Comparison of ENCODE assay signal across 1 cellular context in genomic region chr17:41665566-41666335, GRCh38.
TF ChIP-seq lines count a peak whose summit lies in the region.

No MANE protein-coding gene starts in this region.

TF ChIP-seq in HepG2, 621 proteins besides CTCF, POLR2A, EP300 and RAD21 (continued from another document and continues in another):
- TF ChIP-seq ZNF503 (CRISPR knock-in tag; IDR thresholded peaks at IDR 0.05) (no peak), XBP1 (CRISPR knock-in tag; IDR thresholded peaks at IDR 0.05) (no peak), ZNF773 (CRISPR knock-in tag; IDR thresholded peaks at IDR 0.05; ENCODE audit: borderline replicate concordance) (no peak), FIP1L1 (IDR thresholded peaks at IDR 0.05; ENCODE audit: borderline replicate concordance, insufficient read depth, low read depth, low read length) (no peak), GABPB1 (CRISPR knock-in tag; IDR thresholded peaks at IDR 0.05) (peak; percentile 77; the same call in 1 of the 2 replicates), CHD2 (IDR thresholded peaks at IDR 0.05; ENCODE audit: low read depth, low read length) (no peak), THAP8 (CRISPR knock-in tag; IDR thresholded peaks at IDR 0.05; ENCODE audit: borderline replicate concordance) (no peak), ZNF24 (IDR thresholded peaks at IDR 0.05) (0 out of 2 replicates have a peak, but pooled peaks have one; percentile 41), TBX3 (IDR thresholded peaks at IDR 0.05; ENCODE audit: borderline replicate concordance) (no peak), HOXA3 (CRISPR knock-in tag; IDR thresholded peaks at IDR 0.05) (peak; percentile 17; the same call in 1 of the 2 replicates), RCOR2 (CRISPR knock-in tag; IDR thresholded peaks at IDR 0.05) (no peak), ARNT (IDR thresholded peaks at IDR 0.05) (no peak), FOXP1 (IDR thresholded peaks at IDR 0.05) (no peak), FOXP1 (CRISPR knock-in tag; IDR thresholded peaks at IDR 0.05) (no peak), ZSCAN25 (CRISPR knock-in tag; IDR thresholded peaks at IDR 0.05) (no peak; the same call in 1 of the 2 replicates), HMG20A (CRISPR knock-in tag; IDR thresholded peaks at IDR 0.05; ENCODE audit: borderline replicate concordance) (0 out of 2 replicates have a peak, but pooled peaks have one; percentile 50), CHCHD3 (CRISPR knock-in tag; IDR thresholded peaks at IDR 0.05) (peak; percentile 48; the same call in 1 of the 2 replicates), ZNF761 (CRISPR knock-in tag; conservative IDR thresholded peaks at IDR 0.05) (no peak; the same call in 1 of the 2 replicates), ZNF251 (CRISPR knock-in tag; IDR thresholded peaks at IDR 0.05) (no peak), MAFF (IDR thresholded peaks at IDR 0.05; ENCODE audit: low read depth, low read length) (no peak), PRPF4 (IDR thresholded peaks at IDR 0.05; ENCODE audit: low read depth, low read length, poor library complexity, severe bottlenecking) (no peak), POGK (CRISPR knock-in tag; conservative IDR thresholded peaks at IDR 0.05) (peak; percentile 59; the same call in 1 of the 2 replicates), NR2F1 (CRISPR knock-in tag; IDR thresholded peaks at IDR 0.05) (no peak), KAT2B (IDR thresholded peaks at IDR 0.05; ENCODE audit: borderline replicate concordance, low read depth, low read length) (no peak), GATAD1 (CRISPR knock-in tag; IDR thresholded peaks at IDR 0.05) (peak; percentile 66), JUNB (CRISPR knock-in tag; IDR thresholded peaks at IDR 0.05; ENCODE audit: borderline replicate concordance) (no peak), FOXO4 (CRISPR knock-in tag; conservative IDR thresholded peaks at IDR 0.05) (no peak), ZFAT (CRISPR knock-in tag; conservative IDR thresholded peaks at IDR 0.05) (no peak), SMARCE1 (IDR thresholded peaks at IDR 0.05; ENCODE audit: borderline replicate concordance) (no peak), RNF219 (CRISPR knock-in tag; IDR thresholded peaks at IDR 0.05) (no peak; the same call in 1 of the 2 replicates), ZNF101 (CRISPR knock-in tag; IDR thresholded peaks at IDR 0.05; ENCODE audit: borderline replicate concordance, low read depth) (no peak), HNRNPH1 (optimal IDR thresholded peaks at IDR 0.05; ENCODE audit: low read depth, low read length) (no peak), FOSL1 (CRISPR knock-in tag; IDR thresholded peaks at IDR 0.05; ENCODE audit: borderline replicate concordance) (no peak), YEATS2 (CRISPR knock-in tag; IDR thresholded peaks at IDR 0.05; ENCODE audit: borderline replicate concordance) (peak; percentile 80; the same call in 1 of the 2 replicates), ZNF878 (CRISPR knock-in tag; IDR thresholded peaks at IDR 0.05) (no peak), ZBTB10 (CRISPR knock-in tag; IDR thresholded peaks at IDR 0.05; ENCODE audit: borderline replicate concordance) (no peak), SP140L (CRISPR knock-in tag; IDR thresholded peaks at IDR 0.05; ENCODE audit: borderline replicate concordance) (no peak), ZSCAN29 (CRISPR knock-in tag; conservative IDR thresholded peaks at IDR 0.05) (no peak; the same call in 1 of the 2 replicates), KDM2A (CRISPR knock-in tag; IDR thresholded peaks at IDR 0.05; ENCODE audit: borderline replicate concordance, low read depth) (peak; percentile 89), TEAD2 (CRISPR knock-in tag; IDR thresholded peaks at IDR 0.05) (no peak), HNRNPLL (IDR thresholded peaks at IDR 0.05; ENCODE audit: low read depth, low read length, poor library complexity, severe bottlenecking) (peak; percentile 85), SNAPC5 (CRISPR knock-in tag; IDR thresholded peaks at IDR 0.05; ENCODE audit: borderline replicate concordance) (no peak), ZNF720 (CRISPR knock-in tag; IDR thresholded peaks at IDR 0.05) (no peak), MBNL3 (CRISPR knock-in tag; conservative IDR thresholded peaks at IDR 0.05) (no peak), ZSCAN12 (CRISPR knock-in tag; IDR thresholded peaks at IDR 0.05) (no peak), CBX1 (IDR thresholded peaks at IDR 0.05; ENCODE audit: low read depth) (no peak), ZNF333 (CRISPR knock-in tag; IDR thresholded peaks at IDR 0.05; ENCODE audit: borderline replicate concordance) (peak; percentile 72; the same call in 1 of the 2 replicates), UBTF (CRISPR knock-in tag; IDR thresholded peaks at IDR 0.05) (peak; percentile 88; the same call in 1 of the 2 replicates), NFE2L1 (CRISPR knock-in tag; IDR thresholded peaks at IDR 0.05; ENCODE audit: borderline replicate concordance) (no peak), ZNF605 (CRISPR knock-in tag; IDR thresholded peaks at IDR 0.05) (no peak; the same call in 1 of the 2 replicates), ZNF234 (CRISPR knock-in tag; conservative IDR thresholded peaks at IDR 0.05) (no peak), SAP130 (CRISPR knock-in tag; IDR thresholded peaks at IDR 0.05; ENCODE audit: low read depth) (peak; percentile 75), TRIM22 (IDR thresholded peaks at IDR 0.05) (no peak), BRF2 (CRISPR knock-in tag; IDR thresholded peaks at IDR 0.05) (no peak), RBM39 (IDR thresholded peaks at IDR 0.05; ENCODE audit: low read depth, low read length, poor library complexity, severe bottlenecking) (peak; percentile 30), NRL (CRISPR knock-in tag; IDR thresholded peaks at IDR 0.05; ENCODE audit: borderline replicate concordance) (peak; percentile 58; the same call in 1 of the 2 replicates)
